In the genomic region with DNA sequence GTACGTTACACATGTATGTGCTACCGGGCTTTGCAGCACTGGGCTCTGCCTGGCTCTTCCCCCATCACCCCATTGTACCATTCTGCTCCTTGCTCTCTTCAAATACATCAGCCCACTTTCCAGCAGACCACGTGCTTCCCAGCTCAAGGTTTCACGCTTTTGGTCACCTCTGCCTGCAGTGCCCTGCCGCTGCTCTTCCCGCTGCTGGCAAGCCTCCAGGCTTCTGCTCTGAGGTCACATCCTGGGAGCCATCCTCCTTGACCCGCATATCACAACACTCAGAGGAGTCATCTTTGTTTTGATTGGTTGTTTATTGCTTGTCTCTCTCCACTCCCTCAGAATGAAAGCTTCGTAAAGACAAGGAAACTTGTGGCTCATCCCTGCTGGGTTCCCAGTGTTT, we compare ENCODE assay signal across 11 cellular contexts. TPM values are rescaled to one million over a fixed set of nuclear protein-coding genes. Genes with fewer than 3 reads are reported as not detected.
DNase-seq lines count a peak whose midpoint lies in the region; ATAC-seq and FAIRE-seq lines count a peak whose summit lies in the region.
"Had no signal": no experiment of that assay in that cellular context is flagged by ENCODE, and none has a peak within 500 bp of the region (broad histone marks: within the 10 kb centered on the region; RNA-seq: fewer than 3 reads in every experiment).

No MANE protein-coding gene starts in this region.

- peak overlapping the region; percentile 44 for H3K27ac ChIP-seq in angular gyrus (ENCODE audit: low read depth, low read length)
- H3K27ac ChIP-seq: left lung had no signal

- DNase-seq in Daoy (ENCODE audit: low read depth) (peak; percentile 72), HTR-8/SVneo (ENCODE audit: insufficient read length, low spot score) (peak; percentile 34), midbrain (lab: John Stamatoyannopoulos, UW) (peak; percentile 16)
- DNase-seq in stimulated activated CD4-positive, alpha-beta T cell treated with anti-CD3 and anti-CD28 coated beads, Interleukin-1b, Interleukin-23, amount 100 ng/mL, for 48 hours: no peak
- no peak for DNase-seq in stimulated activated naive CD4-positive, alpha-beta T cell (lab: John Stamatoyannopoulos, UW)
- DNase-seq: activated CD4-positive, alpha-beta memory T cell treated with anti-CD3 and anti-CD28 coated beads for 36 hours; left lung had no signal

- ATAC-seq in HG02798 (IDR thresholded peaks at IDR 0.05; ENCODE audit: poor library complexity, unreplicated experiment) (no peak), GM19395 (IDR thresholded peaks at IDR 0.05; ENCODE audit: unreplicated experiment) (no peak)
- ATAC-seq: left lung had no signal

- FAIRE-seq in HTR-8/SVneo (lab: Jason Lieb, UNC): no peak
- FAIRE-seq: endometrium had no signal

RNA-seq across cellular contexts. Expression of gene KIF5C, which starts 34.1 kb away (rescaled TPM):
- total RNA-seq in Daoy (2014; rRNA removed; shearing (Covaris generic)): 3.2 and 5.1 TPM in 2 replicates

Comparison
In these comparisons a context has a peak if more than half of its experiments do, and no peak if none do; other contexts are left out.
1. DNase-seq: peak in Daoy (single experiment), HTR-8/SVneo (single experiment) and midbrain (single experiment); none in stimulated activated CD4-positive, alpha-beta T cell treated with anti-CD3 and anti-CD28 coated beads, Interleukin-1b, Interleukin-23, amount 100 ng/mL, for 48 hours (single experiment) and stimulated activated naive CD4-positive, alpha-beta T cell (0 of 6).